2 cellular contexts compared by ENCODE assay signal in the genomic region with DNA sequence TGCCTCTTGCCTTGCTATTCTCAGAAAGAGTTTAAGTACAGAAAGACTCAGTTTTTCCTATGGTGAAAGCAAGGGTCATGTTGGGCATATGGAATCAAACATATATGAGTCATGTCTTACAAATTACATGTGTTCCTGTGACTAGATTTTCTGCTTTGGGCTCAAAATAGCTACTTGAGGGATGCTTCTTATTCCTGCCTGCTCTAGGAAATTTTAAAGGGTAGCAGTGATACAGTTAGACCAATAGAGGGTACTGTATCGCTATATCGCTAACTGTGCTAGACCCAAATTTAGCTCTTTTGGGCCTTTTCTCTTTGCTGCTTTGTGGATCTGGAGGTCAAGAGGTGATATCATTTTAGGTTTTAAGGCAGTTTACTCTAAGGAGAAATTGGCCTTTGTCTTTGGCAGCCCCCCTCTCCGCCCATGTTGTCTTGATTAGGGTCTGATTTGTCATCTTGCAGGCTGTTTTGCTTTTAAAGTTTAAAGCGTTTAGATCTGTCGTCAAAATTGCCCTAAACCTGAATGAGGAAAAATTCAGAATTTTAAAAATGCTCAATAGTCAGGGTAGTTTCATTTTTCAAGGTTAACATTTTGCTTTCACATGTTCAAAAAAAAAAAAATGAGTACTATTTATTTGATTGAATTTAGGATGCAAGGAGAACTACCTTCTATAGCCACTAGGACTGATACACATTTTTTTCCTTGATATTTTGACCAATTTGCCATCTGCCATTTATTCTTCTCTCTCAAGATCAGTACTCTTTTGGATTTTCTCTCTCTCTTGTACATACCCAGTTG.
TF ChIP-seq lines count a peak whose summit lies in the region.

No MANE protein-coding gene starts in this region.

TF ChIP-seq in Ishikawa, 13 proteins besides CTCF, POLR2A, EP300 and RAD21:
- no peak for TF ChIP-seq CEBPB (IDR thresholded peaks at IDR 0.05)
- no peak for TF ChIP-seq ZBTB7A (IDR thresholded peaks at IDR 0.05; ENCODE audit: low read depth)
- no peak for TF ChIP-seq NFIC (IDR thresholded peaks at IDR 0.05)
- TF ChIP-seq, protein P1, sequence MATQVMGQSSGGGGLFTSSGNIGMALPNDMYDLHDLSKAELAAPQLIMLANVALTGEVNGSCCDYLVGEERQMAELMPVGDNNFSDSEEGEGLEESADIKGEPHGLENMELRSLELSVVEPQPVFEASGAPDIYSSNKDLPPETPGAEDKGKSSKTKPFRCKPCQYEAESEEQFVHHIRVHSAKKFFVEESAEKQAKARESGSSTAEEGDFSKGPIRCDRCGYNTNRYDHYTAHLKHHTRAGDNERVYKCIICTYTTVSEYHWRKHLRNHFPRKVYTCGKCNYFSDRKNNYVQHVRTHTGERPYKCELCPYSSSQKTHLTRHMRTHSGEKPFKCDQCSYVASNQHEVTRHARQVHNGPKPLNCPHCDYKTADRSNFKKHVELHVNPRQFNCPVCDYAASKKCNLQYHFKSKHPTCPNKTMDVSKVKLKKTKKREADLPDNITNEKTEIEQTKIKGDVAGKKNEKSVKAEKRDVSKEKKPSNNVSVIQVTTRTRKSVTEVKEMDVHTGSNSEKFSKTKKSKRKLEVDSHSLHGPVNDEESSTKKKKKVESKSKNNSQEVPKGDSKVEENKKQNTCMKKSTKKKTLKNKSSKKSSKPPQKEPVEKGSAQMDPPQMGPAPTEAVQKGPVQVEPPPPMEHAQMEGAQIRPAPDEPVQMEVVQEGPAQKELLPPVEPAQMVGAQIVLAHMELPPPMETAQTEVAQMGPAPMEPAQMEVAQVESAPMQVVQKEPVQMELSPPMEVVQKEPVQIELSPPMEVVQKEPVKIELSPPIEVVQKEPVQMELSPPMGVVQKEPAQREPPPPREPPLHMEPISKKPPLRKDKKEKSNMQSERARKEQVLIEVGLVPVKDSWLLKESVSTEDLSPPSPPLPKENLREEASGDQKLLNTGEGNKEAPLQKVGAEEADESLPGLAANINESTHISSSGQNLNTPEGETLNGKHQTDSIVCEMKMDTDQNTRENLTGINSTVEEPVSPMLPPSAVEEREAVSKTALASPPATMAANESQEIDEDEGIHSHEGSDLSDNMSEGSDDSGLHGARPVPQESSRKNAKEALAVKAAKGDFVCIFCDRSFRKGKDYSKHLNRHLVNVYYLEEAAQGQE (IDR thresholded peaks at IDR 0.05; ENCODE audit: low read depth), result no peak
- TF ChIP-seq CREB1 (IDR thresholded peaks at IDR 0.05; ENCODE audit: low read depth), result no peak
- TF ChIP-seq TEAD4 (IDR thresholded peaks at IDR 0.05), result no peak
- TF ChIP-seq USF1 (IDR thresholded peaks at IDR 0.05), result no peak
- TF ChIP-seq TAF1 (IDR thresholded peaks at IDR 0.05; ENCODE audit: low read depth), result no peak
TF ChIP-seq in Ishikawa: peak in this region for 0.

TF ChIP-seq in HepG2, 621 proteins besides CTCF, POLR2A, EP300 and RAD21 (continues in another document):
- TF ChIP-seq, protein P2, sequence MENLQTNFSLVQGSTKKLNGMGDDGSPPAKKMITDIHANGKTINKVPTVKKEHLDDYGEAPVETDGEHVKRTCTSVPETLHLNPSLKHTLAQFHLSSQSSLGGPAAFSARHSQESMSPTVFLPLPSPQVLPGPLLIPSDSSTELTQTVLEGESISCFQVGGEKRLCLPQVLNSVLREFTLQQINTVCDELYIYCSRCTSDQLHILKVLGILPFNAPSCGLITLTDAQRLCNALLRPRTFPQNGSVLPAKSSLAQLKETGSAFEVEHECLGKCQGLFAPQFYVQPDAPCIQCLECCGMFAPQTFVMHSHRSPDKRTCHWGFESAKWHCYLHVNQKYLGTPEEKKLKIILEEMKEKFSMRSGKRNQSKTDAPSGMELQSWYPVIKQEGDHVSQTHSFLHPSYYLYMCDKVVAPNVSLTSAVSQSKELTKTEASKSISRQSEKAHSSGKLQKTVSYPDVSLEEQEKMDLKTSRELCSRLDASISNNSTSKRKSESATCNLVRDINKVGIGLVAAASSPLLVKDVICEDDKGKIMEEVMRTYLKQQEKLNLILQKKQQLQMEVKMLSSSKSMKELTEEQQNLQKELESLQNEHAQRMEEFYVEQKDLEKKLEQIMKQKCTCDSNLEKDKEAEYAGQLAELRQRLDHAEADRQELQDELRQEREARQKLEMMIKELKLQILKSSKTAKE (CRISPR knock-in tag; IDR thresholded peaks at IDR 0.05; ENCODE audit: borderline replicate concordance), result no peak
- no peak for TF ChIP-seq ESRRA (CRISPR knock-in tag; IDR thresholded peaks at IDR 0.05; ENCODE audit: low read depth)
- TF ChIP-seq ZNF282 (IDR thresholded peaks at IDR 0.05; ENCODE audit: partially characterized antibody), result no peak
- no peak for TF ChIP-seq HES4 (CRISPR knock-in tag; IDR thresholded peaks at IDR 0.05; ENCODE audit: borderline replicate concordance)
- TF ChIP-seq, protein P3, sequence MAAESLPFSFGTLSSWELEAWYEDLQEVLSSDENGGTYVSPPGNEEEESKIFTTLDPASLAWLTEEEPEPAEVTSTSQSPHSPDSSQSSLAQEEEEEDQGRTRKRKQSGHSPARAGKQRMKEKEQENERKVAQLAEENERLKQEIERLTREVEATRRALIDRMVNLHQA (CRISPR knock-in tag; IDR thresholded peaks at IDR 0.05), result no peak
- TF ChIP-seq ZSCAN12 (CRISPR knock-in tag; IDR thresholded peaks at IDR 0.05), result no peak
- TF ChIP-seq ZBTB33 (CRISPR knock-in tag; IDR thresholded peaks at IDR 0.05), result peak; percentile 86
- TF ChIP-seq, protein P4, sequence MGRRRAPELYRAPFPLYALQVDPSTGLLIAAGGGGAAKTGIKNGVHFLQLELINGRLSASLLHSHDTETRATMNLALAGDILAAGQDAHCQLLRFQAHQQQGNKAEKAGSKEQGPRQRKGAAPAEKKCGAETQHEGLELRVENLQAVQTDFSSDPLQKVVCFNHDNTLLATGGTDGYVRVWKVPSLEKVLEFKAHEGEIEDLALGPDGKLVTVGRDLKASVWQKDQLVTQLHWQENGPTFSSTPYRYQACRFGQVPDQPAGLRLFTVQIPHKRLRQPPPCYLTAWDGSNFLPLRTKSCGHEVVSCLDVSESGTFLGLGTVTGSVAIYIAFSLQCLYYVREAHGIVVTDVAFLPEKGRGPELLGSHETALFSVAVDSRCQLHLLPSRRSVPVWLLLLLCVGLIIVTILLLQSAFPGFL (CRISPR knock-in tag; IDR thresholded peaks at IDR 0.05), result no peak
- TF ChIP-seq, protein P5, sequence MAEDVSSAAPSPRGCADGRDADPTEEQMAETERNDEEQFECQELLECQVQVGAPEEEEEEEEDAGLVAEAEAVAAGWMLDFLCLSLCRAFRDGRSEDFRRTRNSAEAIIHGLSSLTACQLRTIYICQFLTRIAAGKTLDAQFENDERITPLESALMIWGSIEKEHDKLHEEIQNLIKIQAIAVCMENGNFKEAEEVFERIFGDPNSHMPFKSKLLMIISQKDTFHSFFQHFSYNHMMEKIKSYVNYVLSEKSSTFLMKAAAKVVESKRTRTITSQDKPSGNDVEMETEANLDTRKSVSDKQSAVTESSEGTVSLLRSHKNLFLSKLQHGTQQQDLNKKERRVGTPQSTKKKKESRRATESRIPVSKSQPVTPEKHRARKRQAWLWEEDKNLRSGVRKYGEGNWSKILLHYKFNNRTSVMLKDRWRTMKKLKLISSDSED (CRISPR knock-in tag; IDR thresholded peaks at IDR 0.05), result no peak
- no peak for TF ChIP-seq KDM5B (CRISPR knock-in tag; IDR thresholded peaks at IDR 0.05; ENCODE audit: borderline replicate concordance)
- TF ChIP-seq ZSCAN29 (CRISPR knock-in tag; conservative IDR thresholded peaks at IDR 0.05), result no peak
- no peak for TF ChIP-seq NR2F6 (IDR thresholded peaks at IDR 0.05)
- TF ChIP-seq NR2F6 (CRISPR knock-in tag; IDR thresholded peaks at IDR 0.05), result peak; percentile 23; the same call in 1 of the 2 replicates
- TF ChIP-seq HNRNPLL (IDR thresholded peaks at IDR 0.05; ENCODE audit: low read depth, low read length, poor library complexity, severe bottlenecking), result no peak
- TF ChIP-seq RFX3 (CRISPR knock-in tag; IDR thresholded peaks at IDR 0.05), result no peak
- TF ChIP-seq ZNF207 (IDR thresholded peaks at IDR 0.05; ENCODE audit: borderline replicate concordance), result no peak
- no peak for TF ChIP-seq HHEX (CRISPR knock-in tag; IDR thresholded peaks at IDR 0.05)
- TF ChIP-seq ZNF136 (CRISPR knock-in tag; IDR thresholded peaks at IDR 0.05; ENCODE audit: low read depth), result no peak
- no peak for TF ChIP-seq TRIM22 (IDR thresholded peaks at IDR 0.05)
- TF ChIP-seq ZNF777 (CRISPR knock-in tag; IDR thresholded peaks at IDR 0.05), result no peak
- TF ChIP-seq STAG1 (CRISPR knock-in tag; IDR thresholded peaks at IDR 0.05), result peak; percentile 67
- no peak for TF ChIP-seq ZNF556 (CRISPR knock-in tag; IDR thresholded peaks at IDR 0.05; ENCODE audit: borderline replicate concordance)
- TF ChIP-seq ZNF317 (CRISPR knock-in tag; IDR thresholded peaks at IDR 0.05), result no peak
- TF ChIP-seq ZNF570 (CRISPR knock-in tag; IDR thresholded peaks at IDR 0.05; ENCODE audit: borderline replicate concordance), result no peak
- TF ChIP-seq, protein P6, sequence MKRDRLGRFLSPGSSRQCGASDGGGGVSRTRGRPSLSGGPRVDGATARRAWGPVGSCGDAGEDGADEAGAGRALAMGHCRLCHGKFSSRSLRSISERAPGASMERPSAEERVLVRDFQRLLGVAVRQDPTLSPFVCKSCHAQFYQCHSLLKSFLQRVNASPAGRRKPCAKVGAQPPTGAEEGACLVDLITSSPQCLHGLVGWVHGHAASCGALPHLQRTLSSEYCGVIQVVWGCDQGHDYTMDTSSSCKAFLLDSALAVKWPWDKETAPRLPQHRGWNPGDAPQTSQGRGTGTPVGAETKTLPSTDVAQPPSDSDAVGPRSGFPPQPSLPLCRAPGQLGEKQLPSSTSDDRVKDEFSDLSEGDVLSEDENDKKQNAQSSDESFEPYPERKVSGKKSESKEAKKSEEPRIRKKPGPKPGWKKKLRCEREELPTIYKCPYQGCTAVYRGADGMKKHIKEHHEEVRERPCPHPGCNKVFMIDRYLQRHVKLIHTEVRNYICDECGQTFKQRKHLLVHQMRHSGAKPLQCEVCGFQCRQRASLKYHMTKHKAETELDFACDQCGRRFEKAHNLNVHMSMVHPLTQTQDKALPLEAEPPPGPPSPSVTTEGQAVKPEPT (CRISPR knock-in tag; IDR thresholded peaks at IDR 0.05; ENCODE audit: low read depth), result no peak
- 0 out of 2 replicates have a peak, but pooled peaks have one; percentile 28 for TF ChIP-seq SALL2 (CRISPR knock-in tag; IDR thresholded peaks at IDR 0.05)
- 0 out of 2 replicates have a peak, but pooled peaks have one; percentile 22 for TF ChIP-seq ISL2 (CRISPR knock-in tag; IDR thresholded peaks at IDR 0.05)
- TF ChIP-seq RFX1 (IDR thresholded peaks at IDR 0.05), result no peak
- TF ChIP-seq ARID3A (IDR thresholded peaks at IDR 0.05; ENCODE audit: low read depth, low read length), result peak; percentile 9; the same call in 1 of the 2 replicates
- no peak for TF ChIP-seq ZNF10 (CRISPR knock-in tag; IDR thresholded peaks at IDR 0.05; ENCODE audit: borderline replicate concordance, low read depth)
- TF ChIP-seq CEBPG (CRISPR knock-in tag; IDR thresholded peaks at IDR 0.05), result no peak
- no peak for TF ChIP-seq HMG20B (CRISPR knock-in tag; conservative IDR thresholded peaks at IDR 0.05)
- TF ChIP-seq ZNF138 (CRISPR knock-in tag; IDR thresholded peaks at IDR 0.05; ENCODE audit: low read depth), result no peak
- TF ChIP-seq ZNF572 (CRISPR knock-in tag; IDR thresholded peaks at IDR 0.05), result no peak
- no peak for TF ChIP-seq ZNF850 (CRISPR knock-in tag; conservative IDR thresholded peaks at IDR 0.05)
- TF ChIP-seq ZNF710 (CRISPR knock-in tag; IDR thresholded peaks at IDR 0.05; ENCODE audit: borderline replicate concordance), result no peak
- TF ChIP-seq ZNF292 (CRISPR knock-in tag; IDR thresholded peaks at IDR 0.05; ENCODE audit: borderline replicate concordance, low read depth), result no peak
- no peak for TF ChIP-seq NR3C1 (CRISPR knock-in tag; IDR thresholded peaks at IDR 0.05)
